Comparison of ENCODE assay signal across 20 cellular contexts in the genomic region with DNA sequence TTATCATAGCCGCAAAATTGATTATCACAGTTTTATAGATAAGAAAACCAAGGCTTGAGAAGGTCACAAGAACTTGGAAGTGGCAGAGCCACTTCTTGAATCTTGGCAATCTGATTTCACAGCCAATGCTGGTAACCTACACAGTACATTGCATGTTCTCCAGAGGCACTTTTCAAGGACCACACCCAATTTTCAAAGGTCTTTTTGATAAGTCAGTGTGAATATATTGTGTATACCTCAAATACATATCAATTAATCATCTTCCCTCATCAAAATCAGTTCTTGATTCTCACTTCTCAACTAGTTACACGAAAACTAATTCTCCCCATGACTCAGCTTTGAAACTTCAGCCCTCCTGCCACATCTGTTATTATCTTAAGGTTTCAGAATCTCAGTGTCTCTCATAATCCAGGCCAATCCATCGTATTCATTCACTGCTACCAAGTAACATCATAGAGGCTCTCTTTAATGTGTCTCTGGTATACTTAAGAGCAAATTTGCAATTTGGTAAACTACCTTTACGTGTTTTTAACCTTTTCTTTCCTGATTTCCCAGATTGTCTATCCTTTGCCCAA.
"Had no signal": no experiment of that assay in that cellular context is flagged by ENCODE, and none has a peak within 500 bp of the region (broad histone marks: within the 10 kb centered on the region; RNA-seq: fewer than 3 reads in every experiment).

No MANE protein-coding gene starts in this region.

- H3K9me3 Mint-ChIP-seq: activated CD4-positive, alpha-beta memory T cell treated with anti-CD3 and anti-CD28 coated beads for 36 hours; naive thymus-derived CD8-positive, alpha-beta T cell had no signal

- H3K36me3 ChIP-seq: gastroesophageal sphincter, pancreas, right lobe of liver, spleen, tibial nerve, uterus had no signal

- H3K9me3 ChIP-seq: gastroesophageal sphincter, heart right ventricle, pancreas, right lobe of liver, spleen, tibial nerve, uterus had no signal

- H3K4me3 ChIP-seq: coronary artery, gastroesophageal sphincter, heart right ventricle, pancreas, right lobe of liver, spleen, tibial nerve, uterus had no signal

- H3K27ac ChIP-seq: coronary artery, gastroesophageal sphincter, pancreas, right lobe of liver, spleen, tibial nerve, uterus had no signal

- H3K4me3 Mint-ChIP-seq: activated CD4-positive, alpha-beta memory T cell treated with anti-CD3 and anti-CD28 coated beads for 36 hours; naive thymus-derived CD8-positive, alpha-beta T cell had no signal

- H3K4me1 ChIP-seq: pancreas had no signal

- H3K27me3 Mint-ChIP-seq: activated CD4-positive, alpha-beta memory T cell treated with anti-CD3 and anti-CD28 coated beads for 36 hours; naive thymus-derived CD8-positive, alpha-beta T cell had no signal

- ATAC-seq: gastroesophageal sphincter; heart right ventricle; naive thymus-derived CD8-positive, alpha-beta T cell; pancreas; right lobe of liver had no signal

- FAIRE-seq: endometrium, pancreas had no signal

- H3K27me3 ChIP-seq: gastroesophageal sphincter, heart right ventricle, pancreas, right lobe of liver, spleen, tibial nerve, uterus had no signal

- H3K27ac Mint-ChIP-seq: activated CD4-positive, alpha-beta memory T cell treated with anti-CD3 and anti-CD28 coated beads for 36 hours; naive thymus-derived CD8-positive, alpha-beta T cell had no signal

- DNase-seq: activated CD4-positive, alpha-beta memory T cell treated with anti-CD3 and anti-CD28 coated beads for 36 hours; activated CD4-positive, alpha-beta T cell treated with anti-CD3 and anti-CD28 coated beads for 1 hour; activated gamma-delta T cell treated with Interleukin-2 at 50 U/mL for 16 hours; aorta; erythroblast; heart right ventricle; mesenchymal stem cell; naive thymus-derived CD8-positive, alpha-beta T cell; pancreas; right lobe of liver; spleen; stimulated activated CD8-positive, alpha-beta memory T cell treated with anti-CD3 and anti-CD28 coated beads, Interleukin-4, amount 100 ng/mL, for 48 hours; stimulated activated naive CD4-positive, alpha-beta T cell treated with Interleukin-2 at 50 U/mL for 16 hours; T-helper 1 cell; T-helper 9 cell; uterus had no signal
